In genomic region chr11:3091846-3092602, GRCh38 we compare ENCODE assay signal across 1 cellular context.
TF ChIP-seq lines count a peak whose summit lies in the region.

No MANE protein-coding gene starts in this region.

TF ChIP-seq in H1, 55 proteins besides CTCF, POLR2A, EP300 and RAD21 (continued from another document):
- TF ChIP-seq MAFK (IDR thresholded peaks at IDR 0.05; ENCODE audit: low read depth, low read length) (no peak), TAF7 (optimal IDR thresholded peaks at IDR 0.05; ENCODE audit: borderline replicate concordance, low read depth, low read length) (peak; percentile 20), TEAD4 (IDR thresholded peaks at IDR 0.05; ENCODE audit: low read depth, low read length) (no peak), ASH2L (IDR thresholded peaks at IDR 0.05; ENCODE audit: low read length) (no peak), BRCA1 (IDR thresholded peaks at IDR 0.05; ENCODE audit: low read depth, low read length) (no peak), ATF2 (IDR thresholded peaks at IDR 0.05; ENCODE audit: low read length) (no peak), GTF2F1 (IDR thresholded peaks at IDR 0.05; ENCODE audit: borderline replicate concordance, low read depth, low read length) (0 out of 2 replicates have a peak, but pooled peaks have one; percentile 20), MAX (IDR thresholded peaks at IDR 0.05) (peak; percentile 81), KDM1A (IDR thresholded peaks at IDR 0.05; ENCODE audit: borderline replicate concordance, low read length) (no peak), EGR1 (IDR thresholded peaks at IDR 0.05; ENCODE audit: borderline replicate concordance, low read depth, low read length) (peak; percentile 80), KDM4A (IDR thresholded peaks at IDR 0.05; ENCODE audit: low read depth, low read length, severe bottlenecking) (no peak), SP2 (IDR thresholded peaks at IDR 0.05; ENCODE audit: low read length) (no peak), SIRT6 (IDR thresholded peaks at IDR 0.05; ENCODE audit: low read length) (no peak), YY1 (IDR thresholded peaks at IDR 0.05; ENCODE audit: low read depth, low read length) (peak; percentile 70; the same call in 1 of the 2 replicates), SUZ12 (IDR thresholded peaks at IDR 0.05; ENCODE audit: low read length) (no peak), TBP (IDR thresholded peaks at IDR 0.05; ENCODE audit: low read depth, low read length) (0 out of 2 replicates have a peak, but pooled peaks have one; percentile 27), POU5F1 (IDR thresholded peaks at IDR 0.05; ENCODE audit: low read depth, low read length) (no peak), NANOG (IDR thresholded peaks at IDR 0.05; ENCODE audit: insufficient read depth, low read depth, low read length, poor library complexity, severe bottlenecking) (no peak), KDM5A (IDR thresholded peaks at IDR 0.05; ENCODE audit: low read length) (no peak), TAF1 (IDR thresholded peaks at IDR 0.05; ENCODE audit: low read depth, low read length) (no peak), GABPA (IDR thresholded peaks at IDR 0.05; ENCODE audit: borderline replicate concordance, insufficient read depth, low read length) (peak; percentile 80; the same call in 1 of the 2 replicates), RNF2 (IDR thresholded peaks at IDR 0.05; ENCODE audit: borderline replicate concordance, low read depth, low read length, missing control alignments, poor library complexity, severe bottlenecking) (no peak), CTBP2 (IDR thresholded peaks at IDR 0.05; ENCODE audit: borderline replicate concordance, insufficient read depth, insufficient read length, low read length) (no peak), CBX5 (IDR thresholded peaks at IDR 0.05; ENCODE audit: low read depth, low read length) (no peak), JUND (IDR thresholded peaks at IDR 0.05; ENCODE audit: low read length) (peak; percentile 48; the same call in 1 of the 2 replicates), SRF (IDR thresholded peaks at IDR 0.05; ENCODE audit: low read depth, low read length) (no peak), CHD7 (IDR thresholded peaks at IDR 0.05; ENCODE audit: insufficient replicate concordance, low read length) (no peak), RXRA (IDR thresholded peaks at IDR 0.05; ENCODE audit: insufficient read depth, low read depth, low read length) (no peak), CREB1 (IDR thresholded peaks at IDR 0.05) (peak; percentile 52; the same call in 1 of the 2 replicates), BCL11A (IDR thresholded peaks at IDR 0.05; ENCODE audit: low read depth in 2 of 2, low read length in 2 of 2) (no peak), ATF3 (IDR thresholded peaks at IDR 0.05; ENCODE audit: insufficient read depth, low read depth, low read length) (peak; percentile 46; the same call in 1 of the 2 replicates), RFX5 (IDR thresholded peaks at IDR 0.05; ENCODE audit: borderline replicate concordance, low read depth, low read length) (no peak), USF2 (IDR thresholded peaks at IDR 0.05; ENCODE audit: low read length) (0 out of 2 replicates have a peak, but pooled peaks have one; percentile 9), ZNF274 (IDR thresholded peaks at IDR 0.05; ENCODE audit: borderline replicate concordance, extremely low read depth, low read length) (no peak), SIN3A (conservative IDR thresholded peaks at IDR 0.05 in 1 of 2, IDR thresholded peaks at IDR 0.05 in 1 of 2; ENCODE audit: low read depth in 1 of 2, low read length in 2 of 2) (peak; percentile 71 to 72; a peak in 2 of 4 replicates), JUN (IDR thresholded peaks at IDR 0.05; ENCODE audit: low read depth, low read length) (no peak), PHF8 (conservative IDR thresholded peaks at IDR 0.05; ENCODE audit: low read depth, low read length) (no peak), SP4 (IDR thresholded peaks at IDR 0.05; ENCODE audit: low read length) (no peak), EZH2 (IDR thresholded peaks at IDR 0.05; ENCODE audit: low read depth, low read length, severe bottlenecking) (no peak), HDAC2 (IDR thresholded peaks at IDR 0.05; ENCODE audit: borderline replicate concordance in 1 of 2, low read depth in 2 of 2, low read length in 2 of 2) (no peak), BACH1 (IDR thresholded peaks at IDR 0.05; ENCODE audit: low read length) (no peak), SP1 (IDR thresholded peaks at IDR 0.05; ENCODE audit: low read depth, low read length) (0 out of 2 replicates have a peak, but pooled peaks have one; percentile 30), RBBP5 (IDR thresholded peaks at IDR 0.05; ENCODE audit: borderline replicate concordance, low read depth, low read length) (no peak), CBX8 (IDR thresholded peaks at IDR 0.05; ENCODE audit: borderline replicate concordance, low read depth, low read length) (no peak), SIX5 (IDR thresholded peaks at IDR 0.05; ENCODE audit: low read depth, low read length) (no peak), HDAC6 (IDR thresholded peaks at IDR 0.05; ENCODE audit: low read depth, low read length) (no peak), CHD1 (IDR thresholded peaks at IDR 0.05; ENCODE audit: low read depth, low read length) (no peak)
